ENCODE assay signal across 33 cellular contexts in the genomic region with DNA sequence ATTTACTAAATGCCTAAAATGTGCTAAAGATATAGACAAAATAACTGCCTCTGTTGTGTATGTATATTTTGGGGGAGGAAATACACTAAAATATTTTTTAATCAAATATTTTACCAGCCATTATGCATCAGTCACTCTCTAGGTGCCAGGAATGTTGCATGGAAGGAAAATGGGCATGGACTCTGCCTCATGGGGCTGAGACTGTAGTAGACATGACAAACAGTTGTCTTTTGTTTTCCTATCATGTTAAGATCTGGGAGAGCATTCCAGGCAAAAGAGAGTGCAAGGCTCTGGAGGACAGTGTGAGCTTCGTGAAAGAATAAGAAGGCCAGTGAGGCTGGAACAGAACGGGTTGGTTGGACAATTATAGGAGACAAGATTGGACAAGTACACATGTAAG.
DNase-seq lines count a peak whose midpoint lies in the region; ATAC-seq, FAIRE-seq and TF ChIP-seq lines count a peak whose summit lies in the region.
"Had no signal": no experiment of that assay in that cellular context is flagged by ENCODE, and none has a peak within 500 bp of the region (broad histone marks: within the 10 kb centered on the region; RNA-seq: fewer than 3 reads in every experiment).

No MANE protein-coding gene starts in this region.

- FAIRE-seq in H54 (lab: Jason Lieb, UNC), result peak; percentile 43
- no peak for FAIRE-seq in D721Med (lab: Jason Lieb, UNC)
- FAIRE-seq: HTR-8/SVneo had no signal

- H3K36me3 ChIP-seq in RWPE2 (ENCODE audit: low read depth) (no peaks in the 10 kb centered on the region), WERI-Rb-1 (no peaks in the 10 kb centered on the region)
- H3K36me3 ChIP-seq: brain microvascular endothelial cell, left ventricle myocardium inferior, MG63 had no signal

- H3K9me3 ChIP-seq in RWPE2 (ENCODE audit: severe bottlenecking) (no peaks in the 10 kb centered on the region), WERI-Rb-1 (ENCODE audit: severe bottlenecking) (peaks cover 3% of the 10 kb centered on the region)
- H3K9me3 ChIP-seq: Caco-2, MG63 had no signal

- H3K27ac ChIP-seq in RWPE2 (ENCODE audit: poor library complexity, severe bottlenecking) (no peak overlapping the region), WERI-Rb-1 (no peak overlapping the region)
- H3K27ac ChIP-seq: brain microvascular endothelial cell, C4-2B, dorsolateral prefrontal cortex, left ventricle myocardium inferior had no signal

- TF ChIP-seq POLR2A in H54 (IDR thresholded peaks at IDR 0.05; ENCODE audit: low read depth, low read length), result no peak

- TF ChIP-seq CTCF in RWPE2 (IDR thresholded peaks at IDR 0.05; ENCODE audit: poor library complexity, severe bottlenecking), result no peak
- TF ChIP-seq CTCF in D721Med (IDR thresholded peaks at IDR 0.05; ENCODE audit: insufficient read depth, missing control alignments), result no peak
- no peak for TF ChIP-seq CTCF in WERI-Rb-1 (IDR thresholded peaks at IDR 0.05; ENCODE audit: low read depth, low read length)

- H3K27me3 ChIP-seq in RWPE2 (ENCODE audit: insufficient read depth, poor library complexity, severe bottlenecking) (peaks cover 50% of the 10 kb centered on the region), WERI-Rb-1 (ENCODE audit: insufficient read depth, low read depth, severe bottlenecking) (peaks cover 91% of the 10 kb centered on the region)

- H3K4me3 ChIP-seq in RWPE2 (ENCODE audit: severe bottlenecking) (no peak overlapping the region), WERI-Rb-1 (ENCODE audit: low read depth, low read length) (no peak overlapping the region)
- H3K4me3 ChIP-seq: dorsolateral prefrontal cortex, left ventricle myocardium inferior, MG63 had no signal

- intact Hi-C loops in head of caudate nucleus (cut with DNase I), result loop anchor here (5.0 kb wide), 1 partner anchor 378 kb away; no protein-coding TSS in a partner anchor

- peak; percentile 82 for ATAC-seq in RWPE2 (ENCODE audit: low read depth)
- ATAC-seq: activated naive CD4-positive, alpha-beta T cell treated with anti-CD3 and anti-CD28 coated beads, Interleukin-2, amount 50 U/mL, for 72 hours; right cardiac atrium; stimulated activated naive CD8-positive, alpha-beta T cell treated with anti-CD3 and anti-CD28 coated beads, Interleukin-15, amount 100 ng/mL, for 72 hours had no signal

- no peaks in the 10 kb centered on the region for H3K4me1 ChIP-seq in RWPE2 (ENCODE audit: insufficient read depth, poor library complexity, severe bottlenecking)
- H3K4me1 ChIP-seq: Caco-2, left ventricle myocardium inferior had no signal

- DNase-seq in H54 (ENCODE audit: insufficient read length, low spot score) (no peak), RWPE2 (ENCODE audit: low spot score) (no peak), islet precursor cell (peak; percentile 88), DMS79 (lab: John Stamatoyannopoulos, UW) (no peak), head of caudate nucleus (no peak), D721Med (ENCODE audit: insufficient read length, low spot score) (no peak), WERI-Rb-1 (no peak)
- DNase-seq: activated CD4-positive, alpha-beta T cell treated with anti-CD3 and anti-CD28 coated beads, Interleukin-2, amount 10 ng/mL, durations not matched to agents 24 days and 14 days; activated CD8-positive, alpha-beta memory T cell treated with anti-CD3 and anti-CD28 coated beads for 24 hours; activated effector memory CD4-positive, alpha-beta T cell treated with Interleukin-2 at 50 U/mL for 16 hours; activated T-cell treated with anti-CD3 and anti-CD28 coated beads for 4 hours; amygdala; brain microvascular endothelial cell; Caco-2; dorsolateral prefrontal cortex; HFFc6; KBM-7; left ventricle myocardium inferior; MG63; NCI-H1105; NCI-H187 treated with DMSO at 0.1 percent for 48 hours; NCI-H2171 treated with DMSO at 0.1 percent for 48 hours; NCI-H524; OCI-M1; posterior cingulate gyrus; right cardiac atrium; SHP77; stimulated activated CD4-positive, alpha-beta T cell treated with anti-CD3 and anti-CD28 coated beads, Interleukin-12 subunit alpha, Interleukin-12 subunit beta, amount 100 ng/mL, for 4 hours; stimulated activated CD4-positive, alpha-beta T cell treated with anti-CD3 and anti-CD28 coated beads, Interleukin-2, amount 100 ng/mL, for 48 hours; stimulated activated naive CD8-positive, alpha-beta T cell treated with anti-CD3 and anti-CD28 coated beads, Interleukin-15, amount 100 ng/mL, for 72 hours had no signal
